27 cellular contexts compared by ENCODE assay signal in the genomic region with DNA sequence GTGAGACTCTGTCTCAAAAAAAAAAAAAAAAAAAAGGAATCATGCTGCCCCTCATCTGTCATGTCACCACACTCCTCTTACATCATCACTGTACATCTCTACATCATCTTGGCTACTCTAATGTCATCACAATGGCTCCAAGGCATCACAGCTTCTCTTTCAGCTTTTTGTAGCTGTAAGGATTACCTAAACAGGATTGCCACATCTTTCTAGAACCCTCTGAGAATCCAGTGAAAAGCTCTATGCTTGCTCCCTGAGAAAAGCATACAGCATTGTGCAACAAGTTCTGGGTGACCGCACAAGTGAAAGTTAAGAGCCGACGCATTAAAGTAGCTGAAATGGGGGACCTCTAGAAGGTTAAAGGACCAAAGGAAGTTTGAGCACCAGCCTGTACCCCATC.
DNase-seq lines count a peak whose midpoint lies in the region; TF ChIP-seq lines count a peak whose summit lies in the region.
"Had no signal": no experiment of that assay in that cellular context is flagged by ENCODE, and none has a peak within 500 bp of the region (broad histone marks: within the 10 kb centered on the region; RNA-seq: fewer than 3 reads in every experiment).

No MANE protein-coding gene starts in this region.

- no peak overlapping the region for H2AFZ ChIP-seq in neural progenitor cell (replicated peaks)

- peak overlapping the region; percentile 66 for H3K27ac ChIP-seq in AG04450 (ENCODE audit: low read depth, low read length)
- H3K27ac ChIP-seq in neural progenitor cell, result no peak overlapping the region
- no peak overlapping the region for H3K27ac ChIP-seq in prostate gland
- H3K27ac ChIP-seq in SJCRH30, result no peak overlapping the region
- H3K27ac ChIP-seq: esophagus muscularis mucosa, ovary, SJSA1, thoracic aorta had no signal

- no peaks in the 10 kb centered on the region for H3K4me1 Mint-ChIP-seq in neural progenitor cell
- H3K4me1 Mint-ChIP-seq in endothelial cell (ENCODE audit: unreplicated experiment), result peaks cover 3% of the 10 kb centered on the region
- H3K4me1 Mint-ChIP-seq: activated CD8-positive, alpha-beta memory T cell treated with anti-CD3 and anti-CD28 coated beads, Interleukin-2, amount 10 ng/mL, durations not matched to agents 7 days and 5 days; activated naive CD8-positive, alpha-beta T cell treated with anti-CD3 and anti-CD28 coated beads for 36 hours; central memory CD8-positive, alpha-beta T cell; nephron had no signal

- H3K4me3 ChIP-seq in AG04450 (ENCODE audit: low read depth, low read length) (no peak overlapping the region), NB4 (ENCODE audit: low read depth, low read length) (no peak overlapping the region), epithelial cell of proximal tubule (ENCODE audit: low read depth, low read length) (no peak overlapping the region), neural progenitor cell (no peak overlapping the region), prostate gland (no peak overlapping the region), SJCRH30 (no peak overlapping the region)
- H3K4me3 ChIP-seq: esophagus muscularis mucosa, HAP-1, ovary, SJSA1, smooth muscle cell, thoracic aorta had no signal

- H3K36me3 ChIP-seq in neural progenitor cell (no peaks in the 10 kb centered on the region), prostate gland (no peaks in the 10 kb centered on the region), SJCRH30 (no peaks in the 10 kb centered on the region)
- H3K36me3 ChIP-seq: BE2C, esophagus muscularis mucosa, HAP-1, ovary, SJSA1, thoracic aorta had no signal

- CTCF ChIA-PET in AG04450 (lab: Charles Lee), result no interaction called here

- H3K27me3 Mint-ChIP-seq in neural progenitor cell (ENCODE audit: insufficient read depth, low read depth) (no peaks in the 10 kb centered on the region), endothelial cell (ENCODE audit: unreplicated experiment) (peaks cover 1% of the 10 kb centered on the region)
- H3K27me3 Mint-ChIP-seq: activated CD8-positive, alpha-beta memory T cell treated with anti-CD3 and anti-CD28 coated beads, Interleukin-2, amount 10 ng/mL, durations not matched to agents 7 days and 5 days; activated naive CD8-positive, alpha-beta T cell treated with anti-CD3 and anti-CD28 coated beads for 36 hours; central memory CD8-positive, alpha-beta T cell; dendritic cell treated with granulocyte-macrophage colony-stimulating factor and Interleukin-4, amounts not matched to agents 40 ng/mL and 50 ng/mL, for 4 days; stimulated activated naive CD8-positive, alpha-beta T cell treated with anti-CD3 and anti-CD28 coated beads, Interleukin-15, Interleukin-2, amounts not matched to agents 100 ng/mL and 50 ng/mL, for 24 hours had no signal

- POLR2A ChIA-PET in AG04450 (lab: Yijun Ruan, JAX), result interaction anchor here (0.7 to 0.8 kb wide), 2 partner anchors 20 to 56 kb away, joined by 5 to 8 read pairs; no protein-coding TSS in a partner anchor

- H3F3A ChIP-seq in neural progenitor cell (ENCODE audit: low read depth), result no peaks in the 10 kb centered on the region

- no peak overlapping the region for H3K4me3 Mint-ChIP-seq in neural progenitor cell
- no peak overlapping the region for H3K4me3 Mint-ChIP-seq in endothelial cell (ENCODE audit: unreplicated experiment)
- H3K4me3 Mint-ChIP-seq: activated CD8-positive, alpha-beta memory T cell treated with anti-CD3 and anti-CD28 coated beads, Interleukin-2, amount 10 ng/mL, durations not matched to agents 7 days and 5 days; activated naive CD8-positive, alpha-beta T cell treated with anti-CD3 and anti-CD28 coated beads for 36 hours; activated T-cell treated with anti-CD3 and anti-CD28 coated beads, Interleukin-2, amount 50 U/mL, for 4 hours; central memory CD8-positive, alpha-beta T cell; dendritic cell treated with granulocyte-macrophage colony-stimulating factor and Interleukin-4, amounts not matched to agents 40 ng/mL and 50 ng/mL, for 4 days; endodermal cell; nephron; stimulated activated naive CD8-positive, alpha-beta T cell treated with anti-CD3 and anti-CD28 coated beads, Interleukin-15, Interleukin-2, amounts not matched to agents 100 ng/mL and 50 ng/mL, for 24 hours had no signal

- H3K27me3 ChIP-seq in AG04450 (ENCODE audit: control insufficient read depth, insufficient read depth, low read length), result no peaks in the 10 kb centered on the region
- H3K27me3 ChIP-seq in neural progenitor cell, result no peaks in the 10 kb centered on the region
- no peaks in the 10 kb centered on the region for H3K27me3 ChIP-seq in prostate gland (replicated peaks; ENCODE audit: insufficient read depth)
- H3K27me3 ChIP-seq in SJCRH30, result no peaks in the 10 kb centered on the region
- H3K27me3 ChIP-seq: BE2C, esophagus muscularis mucosa, SJSA1 had no signal

- H3K4me1 ChIP-seq in neural progenitor cell (no peaks in the 10 kb centered on the region), prostate gland (replicated peaks) (no peaks in the 10 kb centered on the region), SJCRH30 (no peaks in the 10 kb centered on the region)
- H3K4me1 ChIP-seq: BE2C, esophagus muscularis mucosa, HAP-1 had no signal

- H3K27ac Mint-ChIP-seq in neural progenitor cell (peak overlapping the region; percentile 24), endothelial cell (ENCODE audit: unreplicated experiment) (no peak overlapping the region)
- H3K27ac Mint-ChIP-seq: activated CD8-positive, alpha-beta memory T cell treated with anti-CD3 and anti-CD28 coated beads, Interleukin-2, amount 10 ng/mL, durations not matched to agents 7 days and 5 days; activated naive CD8-positive, alpha-beta T cell treated with anti-CD3 and anti-CD28 coated beads for 36 hours; dendritic cell treated with granulocyte-macrophage colony-stimulating factor and Interleukin-4, amounts not matched to agents 40 ng/mL and 50 ng/mL, for 4 days; endodermal cell; nephron; stimulated activated naive CD8-positive, alpha-beta T cell treated with anti-CD3 and anti-CD28 coated beads, Interleukin-15, Interleukin-2, amounts not matched to agents 100 ng/mL and 50 ng/mL, for 24 hours had no signal

- no peaks in the 10 kb centered on the region; the same call in 1 of the 2 replicates for H3K9me3 ChIP-seq in AG04450 (ENCODE audit: control insufficient read depth, insufficient read depth, low read length)
- no peaks in the 10 kb centered on the region for H3K9me3 ChIP-seq in neural progenitor cell (ENCODE audit: low read depth)
- no peaks in the 10 kb centered on the region for H3K9me3 ChIP-seq in prostate gland
- no peaks in the 10 kb centered on the region for H3K9me3 ChIP-seq in SJCRH30 (replicated peaks)
- H3K9me3 ChIP-seq: BE2C, esophagus muscularis mucosa, HAP-1, ovary, SJSA1, thoracic aorta had no signal

- intact Hi-C loops in prostate gland (cut with DNase I), result no loop called here

- DNase-seq in AG04450 (ENCODE audit: low read depth, low spot score) (no peak), NB4 (ENCODE audit: low read depth) (peak; percentile 36), epithelial cell of proximal tubule (ENCODE audit: low read depth) (peak; percentile 80), neural progenitor cell (ENCODE audit: low spot score) (no peak), prostate gland (ENCODE audit: low spot score) (no peak), NCI-H1048 (lab: John Stamatoyannopoulos, UW) (no peak), SJCRH30 (no peak), endothelial cell (ENCODE audit: low spot score) (no peak)
- DNase-seq: activated CD8-positive, alpha-beta memory T cell treated with anti-CD3 and anti-CD28 coated beads, Interleukin-2, amount 10 ng/mL, durations not matched to agents 7 days and 5 days; activated gamma-delta T cell; activated naive CD8-positive, alpha-beta T cell treated with anti-CD3 and anti-CD28 coated beads for 36 hours; activated T-cell treated with anti-CD3 and anti-CD28 coated beads, Interleukin-2, amount 50 U/mL, for 4 hours; BE2C; endodermal cell; hypothalamus; MV-4-11; NCI-H146; ovary had no signal

- H3K9ac ChIP-seq in neural progenitor cell, result no peak overlapping the region

- no peak for TF ChIP-seq POLR2A in NB4 (IDR thresholded peaks at IDR 0.05; ENCODE audit: extremely low read depth, insufficient read length)
- no peak for TF ChIP-seq POLR2A in prostate gland (IDR thresholded peaks at IDR 0.05)

- no peaks in the 10 kb centered on the region for H3K9me3 Mint-ChIP-seq in neural progenitor cell
- H3K9me3 Mint-ChIP-seq in endothelial cell (ENCODE audit: unreplicated experiment), result no peaks in the 10 kb centered on the region
- H3K9me3 Mint-ChIP-seq: dendritic cell treated with granulocyte-macrophage colony-stimulating factor and Interleukin-4, amounts not matched to agents 40 ng/mL and 50 ng/mL, for 4 days; endodermal cell had no signal

- no peaks in the 10 kb centered on the region for H4K20me1 ChIP-seq in neural progenitor cell (ENCODE audit: low read depth)

- H3K36me3 Mint-ChIP-seq in neural progenitor cell (no peaks in the 10 kb centered on the region), endothelial cell (ENCODE audit: low read depth, unreplicated experiment) (no peaks in the 10 kb centered on the region)
- H3K36me3 Mint-ChIP-seq: activated CD8-positive, alpha-beta memory T cell treated with anti-CD3 and anti-CD28 coated beads, Interleukin-2, amount 10 ng/mL, durations not matched to agents 7 days and 5 days; activated naive CD8-positive, alpha-beta T cell treated with anti-CD3 and anti-CD28 coated beads for 36 hours had no signal

- H3K79me2 ChIP-seq in neural progenitor cell (ENCODE audit: low read depth), result no peaks in the 10 kb centered on the region

- H3K4me2 ChIP-seq in neural progenitor cell, result no peak overlapping the region
- H3K4me2 ChIP-seq: smooth muscle cell had no signal

- TF ChIP-seq CTCF in AG04450 (IDR thresholded peaks at IDR 0.05; ENCODE audit: low read depth, low read length), result no peak
- no peak for TF ChIP-seq CTCF in NB4 (IDR thresholded peaks at IDR 0.05; ENCODE audit: low read depth, low read length)
- no peak for TF ChIP-seq CTCF in epithelial cell of proximal tubule (conservative IDR thresholded peaks at IDR 0.05; ENCODE audit: low read depth, low read length)
- no peak for TF ChIP-seq CTCF in neural progenitor cell (IDR thresholded peaks at IDR 0.05)
- no peak for TF ChIP-seq CTCF in prostate gland (IDR thresholded peaks at IDR 0.05)
- no peak for TF ChIP-seq CTCF in endothelial cell (IDR thresholded peaks at IDR 0.05; ENCODE audit: unreplicated experiment)

- WGBS in prostate gland, result 95% methylated on average over 3 of the region's 3 CpGs

Comparison
In these comparisons a context has a peak if more than half of its experiments do, and no peak if none do; other contexts are left out.
1. DNase-seq: peak in NB4 (single experiment) and epithelial cell of proximal tubule (single experiment); none in AG04450 (single experiment), neural progenitor cell (single experiment), prostate gland (single experiment), NCI-H1048 (single experiment), SJCRH30 (0 of 2) and endothelial cell (single experiment).